ENCODE assay signal across 1 cellular context in genomic region chr4:70936200-70936787, GRCh38.
TF ChIP-seq lines count a peak whose summit lies in the region.

No MANE protein-coding gene starts in this region.

TF ChIP-seq in GM23338, 12 proteins besides CTCF, POLR2A, EP300 and RAD21 (continued from another document):
- TF ChIP-seq, protein P1, sequence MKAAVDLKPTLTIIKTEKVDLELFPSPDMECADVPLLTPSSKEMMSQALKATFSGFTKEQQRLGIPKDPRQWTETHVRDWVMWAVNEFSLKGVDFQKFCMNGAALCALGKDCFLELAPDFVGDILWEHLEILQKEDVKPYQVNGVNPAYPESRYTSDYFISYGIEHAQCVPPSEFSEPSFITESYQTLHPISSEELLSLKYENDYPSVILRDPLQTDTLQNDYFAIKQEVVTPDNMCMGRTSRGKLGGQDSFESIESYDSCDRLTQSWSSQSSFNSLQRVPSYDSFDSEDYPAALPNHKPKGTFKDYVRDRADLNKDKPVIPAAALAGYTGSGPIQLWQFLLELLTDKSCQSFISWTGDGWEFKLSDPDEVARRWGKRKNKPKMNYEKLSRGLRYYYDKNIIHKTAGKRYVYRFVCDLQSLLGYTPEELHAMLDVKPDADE (IDR thresholded peaks at IDR 0.05): no peak
- no peak for TF ChIP-seq ZNF114 (CRISPR knock-in tag; IDR thresholded peaks at IDR 0.05)
- TF ChIP-seq, protein P2, sequence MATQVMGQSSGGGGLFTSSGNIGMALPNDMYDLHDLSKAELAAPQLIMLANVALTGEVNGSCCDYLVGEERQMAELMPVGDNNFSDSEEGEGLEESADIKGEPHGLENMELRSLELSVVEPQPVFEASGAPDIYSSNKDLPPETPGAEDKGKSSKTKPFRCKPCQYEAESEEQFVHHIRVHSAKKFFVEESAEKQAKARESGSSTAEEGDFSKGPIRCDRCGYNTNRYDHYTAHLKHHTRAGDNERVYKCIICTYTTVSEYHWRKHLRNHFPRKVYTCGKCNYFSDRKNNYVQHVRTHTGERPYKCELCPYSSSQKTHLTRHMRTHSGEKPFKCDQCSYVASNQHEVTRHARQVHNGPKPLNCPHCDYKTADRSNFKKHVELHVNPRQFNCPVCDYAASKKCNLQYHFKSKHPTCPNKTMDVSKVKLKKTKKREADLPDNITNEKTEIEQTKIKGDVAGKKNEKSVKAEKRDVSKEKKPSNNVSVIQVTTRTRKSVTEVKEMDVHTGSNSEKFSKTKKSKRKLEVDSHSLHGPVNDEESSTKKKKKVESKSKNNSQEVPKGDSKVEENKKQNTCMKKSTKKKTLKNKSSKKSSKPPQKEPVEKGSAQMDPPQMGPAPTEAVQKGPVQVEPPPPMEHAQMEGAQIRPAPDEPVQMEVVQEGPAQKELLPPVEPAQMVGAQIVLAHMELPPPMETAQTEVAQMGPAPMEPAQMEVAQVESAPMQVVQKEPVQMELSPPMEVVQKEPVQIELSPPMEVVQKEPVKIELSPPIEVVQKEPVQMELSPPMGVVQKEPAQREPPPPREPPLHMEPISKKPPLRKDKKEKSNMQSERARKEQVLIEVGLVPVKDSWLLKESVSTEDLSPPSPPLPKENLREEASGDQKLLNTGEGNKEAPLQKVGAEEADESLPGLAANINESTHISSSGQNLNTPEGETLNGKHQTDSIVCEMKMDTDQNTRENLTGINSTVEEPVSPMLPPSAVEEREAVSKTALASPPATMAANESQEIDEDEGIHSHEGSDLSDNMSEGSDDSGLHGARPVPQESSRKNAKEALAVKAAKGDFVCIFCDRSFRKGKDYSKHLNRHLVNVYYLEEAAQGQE (IDR thresholded peaks at IDR 0.05; ENCODE audit: unreplicated experiment): no peak
- TF ChIP-seq CREB1 (CRISPR knock-in tag; IDR thresholded peaks at IDR 0.05; ENCODE audit: low read depth): no peak
- no peak for TF ChIP-seq ZNF331 (CRISPR knock-in tag; IDR thresholded peaks at IDR 0.05; ENCODE audit: low read depth)
- TF ChIP-seq EZH2 (IDR thresholded peaks at IDR 0.05; ENCODE audit: low read depth, unreplicated experiment): no peak
